In genomic region chr6:157879873-157880254, GRCh38 we compare ENCODE assay signal across 9 cellular contexts.
DNase-seq lines count a peak whose midpoint lies in the region; ATAC-seq lines count a peak whose summit lies in the region.
"Had no signal": no experiment of that assay in that cellular context is flagged by ENCODE, and none has a peak within 500 bp of the region (broad histone marks: within the 10 kb centered on the region; RNA-seq: fewer than 3 reads in every experiment).

No MANE protein-coding gene starts in this region.

- peak in 30 of 42 donors; percentile 20 to 80 (median 53) for DNase-seq in head of caudate nucleus
- DNase-seq in NCI-H446 (lab: John Stamatoyannopoulos, UW), result no peak
- DNase-seq in RKO (ENCODE audit: low spot score), result no peak
- no peak for DNase-seq in NCI-H510A treated with DMSO at 0.1 percent for 48 hours (lab: John Stamatoyannopoulos, UW)
- no peak for DNase-seq in NCI-H226
- DNase-seq: activated B cell treated with CpG ODN at 0.5 μM for 24 hours had no signal

- peak; percentile 51 for ATAC-seq in GM18511 (IDR thresholded peaks at IDR 0.05; ENCODE audit: unreplicated experiment)
- ATAC-seq in GM21447 (IDR thresholded peaks at IDR 0.05; ENCODE audit: unreplicated experiment), result peak; percentile 48
- ATAC-seq in HG03442 (IDR thresholded peaks at IDR 0.05; ENCODE audit: unreplicated experiment), result peak; percentile 37

- intact Hi-C loops in head of caudate nucleus (cut with DNase I), result loop anchor here (10.0 kb wide), 1 partner anchor 55 kb away; the partner anchor contains the start of gene SNX9

Comparison
In these comparisons a context has a peak if more than half of its experiments do, and no peak if none do; other contexts are left out.
1. DNase-seq: peak in head of caudate nucleus (30 of 42); none in NCI-H446 (0 of 2), RKO (single experiment), NCI-H510A treated with DMSO at 0.1 percent for 48 hours (single experiment) and NCI-H226 (single experiment).
2. Peak in every context shown above with its lines, with median percentiles within 50 percentile points of each other: ATAC-seq.